Comparison of ENCODE assay signal across 1 cellular context in the genomic region with DNA sequence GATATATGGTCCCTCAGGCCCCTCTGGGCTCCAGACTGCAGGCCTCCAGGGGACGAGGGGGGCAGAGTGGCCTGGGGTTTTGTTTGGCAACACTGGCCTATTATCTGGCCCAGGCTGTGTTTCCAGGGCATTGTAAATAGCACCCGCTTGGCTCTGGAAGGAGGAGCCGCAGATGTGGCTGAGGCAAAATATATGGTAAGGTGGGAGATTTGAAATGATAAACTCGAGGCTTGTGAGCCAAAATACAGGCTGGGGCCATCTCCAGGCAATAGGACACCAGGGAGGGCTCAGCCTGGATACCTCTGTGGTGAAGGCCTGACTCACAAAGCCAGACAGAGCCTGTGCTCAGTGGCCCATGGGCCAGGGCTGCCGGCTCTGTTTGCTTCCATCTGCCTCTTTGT.
TF ChIP-seq lines count a peak whose summit lies in the region.

No MANE protein-coding gene starts in this region.

TF ChIP-seq in WTC11, 78 proteins besides CTCF, POLR2A, EP300 and RAD21 (continued from another document):
- TF ChIP-seq, protein P1, sequence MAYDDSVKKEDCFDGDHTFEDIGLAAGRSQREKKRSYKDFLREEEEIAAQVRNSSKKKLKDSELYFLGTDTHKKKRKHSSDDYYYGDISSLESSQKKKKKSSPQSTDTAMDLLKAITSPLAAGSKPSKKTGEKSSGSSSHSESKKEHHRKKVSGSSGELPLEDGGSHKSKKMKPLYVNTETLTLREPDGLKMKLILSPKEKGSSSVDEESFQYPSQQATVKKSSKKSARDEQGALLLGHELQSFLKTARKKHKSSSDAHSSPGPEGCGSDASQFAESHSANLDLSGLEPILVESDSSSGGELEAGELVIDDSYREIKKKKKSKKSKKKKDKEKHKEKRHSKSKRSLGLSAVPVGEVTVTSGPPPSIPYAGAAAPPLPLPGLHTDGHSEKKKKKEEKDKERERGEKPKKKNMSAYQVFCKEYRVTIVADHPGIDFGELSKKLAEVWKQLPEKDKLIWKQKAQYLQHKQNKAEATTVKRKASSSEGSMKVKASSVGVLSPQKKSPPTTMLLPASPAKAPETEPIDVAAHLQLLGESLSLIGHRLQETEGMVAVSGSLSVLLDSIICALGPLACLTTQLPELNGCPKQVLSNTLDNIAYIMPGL (CRISPR knock-in tag; IDR thresholded peaks at IDR 0.05) = no peak
- TF ChIP-seq JAZF1 (CRISPR knock-in tag; IDR thresholded peaks at IDR 0.05) = no peak
- no peak for TF ChIP-seq TEAD4 (CRISPR knock-in tag; IDR thresholded peaks at IDR 0.05)
- TF ChIP-seq, protein P2, sequence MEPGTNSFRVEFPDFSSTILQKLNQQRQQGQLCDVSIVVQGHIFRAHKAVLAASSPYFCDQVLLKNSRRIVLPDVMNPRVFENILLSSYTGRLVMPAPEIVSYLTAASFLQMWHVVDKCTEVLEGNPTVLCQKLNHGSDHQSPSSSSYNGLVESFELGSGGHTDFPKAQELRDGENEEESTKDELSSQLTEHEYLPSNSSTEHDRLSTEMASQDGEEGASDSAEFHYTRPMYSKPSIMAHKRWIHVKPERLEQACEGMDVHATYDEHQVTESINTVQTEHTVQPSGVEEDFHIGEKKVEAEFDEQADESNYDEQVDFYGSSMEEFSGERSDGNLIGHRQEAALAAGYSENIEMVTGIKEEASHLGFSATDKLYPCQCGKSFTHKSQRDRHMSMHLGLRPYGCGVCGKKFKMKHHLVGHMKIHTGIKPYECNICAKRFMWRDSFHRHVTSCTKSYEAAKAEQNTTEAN (CRISPR knock-in tag; IDR thresholded peaks at IDR 0.05) = no peak
- no peak for TF ChIP-seq ZNF416 (CRISPR knock-in tag; IDR thresholded peaks at IDR 0.05)
- TF ChIP-seq, protein P3, sequence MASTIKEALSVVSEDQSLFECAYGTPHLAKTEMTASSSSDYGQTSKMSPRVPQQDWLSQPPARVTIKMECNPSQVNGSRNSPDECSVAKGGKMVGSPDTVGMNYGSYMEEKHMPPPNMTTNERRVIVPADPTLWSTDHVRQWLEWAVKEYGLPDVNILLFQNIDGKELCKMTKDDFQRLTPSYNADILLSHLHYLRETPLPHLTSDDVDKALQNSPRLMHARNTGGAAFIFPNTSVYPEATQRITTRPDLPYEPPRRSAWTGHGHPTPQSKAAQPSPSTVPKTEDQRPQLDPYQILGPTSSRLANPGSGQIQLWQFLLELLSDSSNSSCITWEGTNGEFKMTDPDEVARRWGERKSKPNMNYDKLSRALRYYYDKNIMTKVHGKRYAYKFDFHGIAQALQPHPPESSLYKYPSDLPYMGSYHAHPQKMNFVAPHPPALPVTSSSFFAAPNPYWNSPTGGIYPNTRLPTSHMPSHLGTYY (CRISPR knock-in tag; IDR thresholded peaks at IDR 0.05) = no peak
